In the genomic region with DNA sequence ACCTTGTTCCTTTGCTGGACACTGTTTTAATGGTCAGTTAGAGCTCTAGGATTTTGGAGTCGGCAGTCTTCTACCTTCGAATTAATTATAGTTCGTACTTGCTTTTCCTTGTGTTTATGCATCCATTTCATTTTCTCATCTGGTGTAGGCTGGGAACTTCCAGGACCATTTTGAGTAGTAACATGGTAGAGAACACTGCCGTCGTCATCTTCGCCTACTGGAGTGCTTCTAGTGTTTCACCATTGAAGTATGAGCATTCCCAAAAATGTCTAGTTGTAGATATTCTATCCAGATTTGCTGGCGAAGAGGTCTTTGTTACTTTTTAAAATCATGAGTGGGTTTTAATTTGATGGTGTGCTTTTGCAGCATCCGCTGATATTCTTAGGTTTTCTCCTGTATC, we compare ENCODE assay signal across 19 cellular contexts.
"Had no signal": no experiment of that assay in that cellular context is flagged by ENCODE, and none has a peak within 500 bp of the region (broad histone marks: within the 10 kb centered on the region; RNA-seq: fewer than 3 reads in every experiment).

No MANE protein-coding gene starts in this region.

- H3K27ac ChIP-seq: RWPE1 had no signal

- H3K9me3 ChIP-seq: MG63, SK-N-SH had no signal

- H3K36me3 ChIP-seq: MG63 had no signal

- H3K27me3 ChIP-seq: MG63 had no signal

- H3K9ac ChIP-seq: SK-N-SH had no signal

- DNase-seq: KBM-7, MG63, NCI-H1092, NCI-H1105 treated with DMSO at 0.1 percent for 48 hours, NCI-H1417 treated with DMSO at 0.1 percent for 48 hours, NCI-H146, NCI-H1694 treated with DMSO at 0.1 percent for 48 hours, NCI-H1930, NCI-H2081, NCI-H2107, NCI-H2227 treated with DMSO at 0.1 percent for 48 hours, NCI-H524 treated with DMSO at 0.1 percent for 48 hours, NCI-H69, NCI-H774, PC-3, SHP77, SK-N-SH had no signal

- H3K4me2 ChIP-seq: SK-N-SH had no signal

- ATAC-seq: Panc1, PC-3 had no signal

- H3K4me3 ChIP-seq: MG63 had no signal
